Comparison of ENCODE assay signal across 8 cellular contexts in the genomic region with DNA sequence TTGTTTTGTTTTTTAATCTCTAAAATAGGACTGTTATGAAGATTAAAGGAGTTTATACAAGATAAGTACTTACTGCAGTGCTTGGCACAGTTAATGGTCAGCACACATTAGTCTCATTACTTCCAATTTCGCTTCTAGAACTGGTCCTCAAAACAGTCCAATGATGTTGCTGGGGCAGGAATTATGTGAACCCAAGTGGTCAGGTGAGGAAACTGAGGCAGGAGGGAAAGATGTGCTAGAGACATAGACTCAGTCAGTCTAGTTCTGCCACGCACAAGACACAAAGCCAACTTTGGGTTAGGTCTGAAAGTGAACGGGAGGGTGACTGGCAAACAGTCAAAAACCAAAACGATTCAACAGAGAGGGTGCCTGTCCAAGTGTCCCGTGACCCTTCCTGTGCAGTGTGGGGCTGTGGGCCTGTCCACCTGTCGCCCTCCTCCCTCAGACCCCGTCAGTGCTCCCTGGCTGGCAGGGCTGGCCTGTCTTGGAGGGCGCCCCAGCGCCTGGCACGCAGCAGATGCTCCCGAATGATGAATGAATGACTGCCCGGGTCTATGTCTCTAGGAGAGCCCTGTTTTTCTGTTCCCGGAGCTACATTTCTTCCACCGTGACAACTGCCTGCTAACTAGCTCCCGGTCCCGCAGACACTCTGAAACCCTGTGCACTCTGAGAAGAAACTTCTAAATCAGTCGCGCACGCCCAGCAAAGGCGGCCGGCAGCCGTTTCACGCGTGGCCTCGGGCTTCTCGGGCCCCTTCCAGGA. TPM values are rescaled to one million over a fixed set of nuclear protein-coding genes. Genes with fewer than 3 reads are reported as not detected.
DNase-seq lines count a peak whose midpoint lies in the region; ATAC-seq and TF ChIP-seq lines count a peak whose summit lies in the region.

No MANE protein-coding gene starts in this region.

- H3K27me3 ChIP-seq in iPS-20b (ENCODE audit: insufficient read depth, low read length) (no peaks in the 10 kb centered on the region), suprapubic skin (no peaks in the 10 kb centered on the region)

- peak overlapping the region; percentile 88 for H3K9ac ChIP-seq in iPS-20b (ENCODE audit: low read depth, low read length)

- 8% methylated on average over 16 of the region's 26 CpGs for WGBS in suprapubic skin

- no peak for TF ChIP-seq CTCF in suprapubic skin (IDR thresholded peaks at IDR 0.05)

- peak overlapping the region; percentile 96 for H3K4me3 Mint-ChIP-seq in T-helper 2 cell treated with Interferon-gamma antibody and Interleukin-4, amounts not matched to agents 5 μg/mL and 100 μg/mL, for 36 hours
- peak overlapping the region; percentile 90 for H3K4me3 Mint-ChIP-seq in activated naive CD8-positive, alpha-beta T cell treated with anti-CD3 and anti-CD28 coated beads for 36 hours

- H3K9me3 ChIP-seq in iPS-20b (ENCODE audit: insufficient read depth, low read depth, low read length): no peaks in the 10 kb centered on the region
- H3K9me3 ChIP-seq in suprapubic skin: no peaks in the 10 kb centered on the region

- no peak for TF ChIP-seq POLR2A in suprapubic skin (IDR thresholded peaks at IDR 0.05)

- no peaks in the 10 kb centered on the region for H3K9me3 Mint-ChIP-seq in T-helper 2 cell treated with Interferon-gamma antibody and Interleukin-4, amounts not matched to agents 5 μg/mL and 100 μg/mL, for 36 hours
- H3K9me3 Mint-ChIP-seq in activated naive CD8-positive, alpha-beta T cell treated with anti-CD3 and anti-CD28 coated beads for 36 hours: no peaks in the 10 kb centered on the region

- H3K27ac Mint-ChIP-seq in T-helper 2 cell treated with Interferon-gamma antibody and Interleukin-4, amounts not matched to agents 5 μg/mL and 100 μg/mL, for 36 hours: peak overlapping the region; percentile 96
- peak overlapping the region; percentile 98 for H3K27ac Mint-ChIP-seq in activated naive CD8-positive, alpha-beta T cell treated with anti-CD3 and anti-CD28 coated beads for 36 hours

- no peak for ATAC-seq in HG03108 (IDR thresholded peaks at IDR 0.05; ENCODE audit: unreplicated experiment)
- no peak for ATAC-seq in HG03521 (IDR thresholded peaks at IDR 0.05; ENCODE audit: unreplicated experiment)

- H3K36me3 Mint-ChIP-seq in T-helper 2 cell treated with Interferon-gamma antibody and Interleukin-4, amounts not matched to agents 5 μg/mL and 100 μg/mL, for 36 hours (ENCODE audit: low read depth): peaks cover 36% of the 10 kb centered on the region
- H3K36me3 Mint-ChIP-seq in activated naive CD8-positive, alpha-beta T cell treated with anti-CD3 and anti-CD28 coated beads for 36 hours: peaks cover 49% of the 10 kb centered on the region

- peaks cover 9% of the 10 kb centered on the region; the same call in 1 of the 2 replicates for H3K4me1 ChIP-seq in iPS-20b (ENCODE audit: insufficient read depth, low read length)
- peaks cover 25% of the 10 kb centered on the region for H3K4me1 ChIP-seq in suprapubic skin

- H3K4me1 Mint-ChIP-seq in T-helper 2 cell treated with Interferon-gamma antibody and Interleukin-4, amounts not matched to agents 5 μg/mL and 100 μg/mL, for 36 hours (ENCODE audit: low read depth): peaks cover 24% of the 10 kb centered on the region
- H3K4me1 Mint-ChIP-seq in activated naive CD8-positive, alpha-beta T cell treated with anti-CD3 and anti-CD28 coated beads for 36 hours: peaks cover 12% of the 10 kb centered on the region

- H3K36me3 ChIP-seq in iPS-20b (ENCODE audit: insufficient read depth, low read depth, low read length) (peaks cover 51% of the 10 kb centered on the region), suprapubic skin (no peaks in the 10 kb centered on the region)

- H3K4me3 ChIP-seq in iPS-20b (ENCODE audit: low read length) (peak overlapping the region; percentile 76), suprapubic skin (peak overlapping the region; percentile 88)

- H3K27ac ChIP-seq in iPS-20b (ENCODE audit: low read length): peak overlapping the region; percentile 88
- no peak overlapping the region for H3K27ac ChIP-seq in suprapubic skin

- no peak for TF ChIP-seq EP300 in suprapubic skin (IDR thresholded peaks at IDR 0.05)

- no peaks in the 10 kb centered on the region for H3K27me3 Mint-ChIP-seq in T-helper 2 cell treated with Interferon-gamma antibody and Interleukin-4, amounts not matched to agents 5 μg/mL and 100 μg/mL, for 36 hours (ENCODE audit: low read depth)
- no peaks in the 10 kb centered on the region for H3K27me3 Mint-ChIP-seq in activated naive CD8-positive, alpha-beta T cell treated with anti-CD3 and anti-CD28 coated beads for 36 hours

- peak; percentile 7 for DNase-seq in T-helper 2 cell treated with Interferon-gamma antibody and Interleukin-4, amounts not matched to agents 5 μg/mL and 100 μg/mL, for 36 hours (ENCODE audit: low spot score)
- no peak for DNase-seq in T-helper 2 cell
- no peak for DNase-seq in activated naive CD8-positive, alpha-beta T cell treated with anti-CD3 and anti-CD28 coated beads for 36 hours
- no peak for DNase-seq in suprapubic skin (ENCODE audit: low spot score in 2 of 2)
- no peak for DNase-seq in NCI-H526 (lab: John Stamatoyannopoulos, UW)

RNA-seq across cellular contexts. Expression of gene LRP8, which starts 2.4 kb away (rescaled TPM):
- 10 to 100 TPM; 42.3 to 47.7 TPM for total RNA-seq in activated naive CD8-positive, alpha-beta T cell treated with anti-CD3 and anti-CD28 coated beads for 36 hours
- total RNA-seq in suprapubic skin: 10 to 100 TPM in 1 of 4 donors, 1 to 10 TPM in 3; 2.8 to 11.8 (median 4.1) TPM
